ENCODE assay signal across 8 cellular contexts in the genomic region with DNA sequence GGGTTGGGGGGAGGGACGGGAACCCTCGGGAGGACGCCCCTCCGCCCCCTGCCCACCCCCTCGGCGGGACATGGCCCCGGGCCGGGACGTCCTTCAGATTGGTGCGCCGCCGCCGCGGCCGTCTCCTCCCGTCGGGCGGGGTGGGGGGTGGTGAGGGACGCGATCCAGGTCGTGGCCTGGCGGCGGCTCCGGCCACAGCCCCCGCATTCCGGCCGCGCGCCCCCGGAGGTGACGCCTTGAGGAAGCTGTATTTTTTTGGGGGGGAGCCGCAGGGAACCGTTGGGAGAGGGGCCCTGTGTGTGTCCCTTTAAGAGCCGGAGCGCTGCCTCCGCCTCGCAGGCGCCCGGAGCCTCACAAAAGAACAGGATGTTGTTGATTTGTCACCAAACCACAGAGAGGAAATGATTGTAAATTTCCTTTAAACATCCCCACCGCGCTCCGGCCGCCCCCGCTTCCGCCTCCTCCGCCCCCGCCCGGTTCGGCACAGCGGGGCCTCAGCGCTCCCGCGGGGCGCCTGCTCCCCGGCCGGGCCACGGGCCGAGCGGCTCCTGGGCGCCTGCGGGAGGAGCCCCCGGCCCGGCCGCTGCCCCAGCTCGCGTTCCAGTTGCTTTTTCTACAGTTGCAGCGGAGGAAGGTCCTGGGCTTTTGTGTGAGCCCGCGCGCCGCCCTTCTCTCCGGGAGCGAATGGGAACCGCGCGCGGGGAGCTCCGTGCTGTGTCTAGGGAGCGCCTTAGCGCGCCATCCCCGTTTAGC. TPM values are rescaled to one million over a fixed set of nuclear protein-coding genes. Genes with fewer than 3 reads are reported as not detected.
DNase-seq lines count a peak whose midpoint lies in the region; ATAC-seq and TF ChIP-seq lines count a peak whose summit lies in the region.

No MANE protein-coding gene starts in this region.

- peak overlapping the region; percentile 71 for H3K4me3 Mint-ChIP-seq in nephron progenitor cell

- peak overlapping the region; percentile 88 for H3K9ac ChIP-seq in HUES6 (ENCODE audit: low read length)

- H3K4me1 Mint-ChIP-seq in nephron progenitor cell = peaks cover 65% of the 10 kb centered on the region

- H3K36me3 Mint-ChIP-seq in nephron progenitor cell (ENCODE audit: low read depth) = no peaks in the 10 kb centered on the region

- H3K27ac Mint-ChIP-seq in nephron progenitor cell = peak overlapping the region; percentile 97

- H3K4me3 ChIP-seq in HUES6 (ENCODE audit: low read depth, low read length) (peak overlapping the region; percentile 50), fibroblast of villous mesenchyme (ENCODE audit: low read depth, low read length) (peak overlapping the region; percentile 67)

- H3K27me3 ChIP-seq in HUES6 (ENCODE audit: control insufficient read depth, insufficient read depth, low read length) = no peaks in the 10 kb centered on the region

- CTCF ChIA-PET in RWPE1 (lab: Yijun Ruan, JAX) = interaction anchor here (0.6 kb wide), 2 partner anchors 59 to 467 kb away, joined by 4 to 5 read pairs; no protein-coding TSS in a partner anchor

- H3K9me3 ChIP-seq in HUES6 (ENCODE audit: control insufficient read depth, insufficient read depth, low read depth, low read length) = no peaks in the 10 kb centered on the region

- POLR2A ChIA-PET in RWPE1 (lab: Yijun Ruan, JAX; ENCODE audit: low non-redundant PET) = interaction anchor here (0.7 to 2.0 kb wide), 3 partner anchors 32 to 148 kb away, joined by 3 to 16 read pairs (median 11); partner anchors contain the start of gene SPRY4

- TF ChIP-seq CTCF in RWPE1 (conservative IDR thresholded peaks at IDR 0.05; ENCODE audit: low read depth) (no peak), fibroblast of villous mesenchyme (IDR thresholded peaks at IDR 0.05; ENCODE audit: insufficient read depth, low read depth, low read length) (no peak), nephron progenitor cell (IDR thresholded peaks at IDR 0.05) (no peak)

- ATAC-seq in GM21515 (IDR thresholded peaks at IDR 0.05; ENCODE audit: unreplicated experiment) = peak; percentile 91
- peak; percentile 83 for ATAC-seq in stimulated activated naive CD8-positive, alpha-beta T cell treated with anti-CD3 and anti-CD28 coated beads, Interleukin-15, Interleukin-2, amounts not matched to agents 100 U/mL and 50 U/mL, for 24 hours

- H3K36me3 ChIP-seq in HUES6 (ENCODE audit: control insufficient read depth, insufficient read depth, low read length) = no peaks in the 10 kb centered on the region

- peaks cover 3% of the 10 kb centered on the region for H3K27me3 Mint-ChIP-seq in nephron progenitor cell (ENCODE audit: low read depth, poor library complexity)

- H3K9me3 Mint-ChIP-seq in nephron progenitor cell = no peaks in the 10 kb centered on the region

- peaks cover 57% of the 10 kb centered on the region for H3K4me1 ChIP-seq in HUES6 (ENCODE audit: control insufficient read depth, insufficient read depth, low read length)

- H3K27ac ChIP-seq in HUES6 (ENCODE audit: low read depth, low read length) (peak overlapping the region; percentile 99), RWPE1 (peak overlapping the region; percentile 87)

- DNase-seq in DMS153 treated with DMSO at 0.1 percent for 48 hours (lab: John Stamatoyannopoulos, UW; ENCODE audit: unreplicated experiment) (peak; percentile 48), RWPE1 (ENCODE audit: low spot score) (peak; percentile 94), fibroblast of villous mesenchyme (ENCODE audit: low read depth) (peak; percentile 95), nephron progenitor cell (peak; percentile 82)
- DNase-seq in activated effector memory CD4-positive, alpha-beta T cell treated with Interleukin-2 at 50 U/mL for 16 hours = peak; percentile 85
- peak; percentile 91 for DNase-seq in stimulated activated naive CD8-positive, alpha-beta T cell treated with anti-CD3 and anti-CD28 coated beads, Interleukin-15, Interleukin-2, amounts not matched to agents 100 U/mL and 50 U/mL, for 24 hours

RNA-seq across cellular contexts. Expression of gene SPRY4, which starts 32.1 kb away (rescaled TPM):
- 22.9 and 23.2 TPM in 2 replicates for total RNA-seq in fibroblast of villous mesenchyme

Comparison
In these comparisons a context has a peak if more than half of its experiments do, and no peak if none do; other contexts are left out.
1. Peak in every context shown above with its lines: DNase-seq, ATAC-seq, H3K4me3 ChIP-seq and H3K27ac ChIP-seq.